ENCODE assay signal across 8 cellular contexts in genomic region chr18:35497334-35498197, GRCh38.
DNase-seq lines count a peak whose midpoint lies in the region; ATAC-seq lines count a peak whose summit lies in the region.

INO80C (minus strand) TSS chr18:35497960; CDS start chr18:35497874, 86 bp downstream.

- ATAC-seq in GM19043 (IDR thresholded peaks at IDR 0.05; ENCODE audit: low read depth, unreplicated experiment), result peak; percentile 94
- ATAC-seq in HG03354 (IDR thresholded peaks at IDR 0.05; ENCODE audit: poor library complexity, severe bottlenecking, unreplicated experiment), result peak; percentile 95

- peak; percentile 99 for DNase-seq in AG20443 (ENCODE audit: low spot score)
- peak; percentile 88 to 92 for DNase-seq in NCI-H446 (lab: John Stamatoyannopoulos, UW)
- DNase-seq in activated CD4-positive, CD25-positive, alpha-beta regulatory T cell treated with anti-CD3 and anti-CD28 coated beads, Interleukin-2, amount 50 U/mL, for 16 hours (ENCODE audit: low read depth, low spot score), result peak; percentile 87
- DNase-seq in central memory CD4-positive, alpha-beta T cell, result peak; percentile 91
- peak; percentile 97 for DNase-seq in iris pigment epithelial cell (ENCODE audit: low read depth)
- DNase-seq in stimulated activated CD4-positive, alpha-beta T cell treated with anti-CD3 and anti-CD28 coated beads, Interleukin-12 subunit alpha, Interleukin-12 subunit beta, amount 100 ng/mL, for 24 hours (ENCODE audit: low read depth in 2 of 2), result peak; percentile 85 to 86

Comparison
In these comparisons a context has a peak if more than half of its experiments do, and no peak if none do; other contexts are left out.
1. Peak in every context shown above with its lines: DNase-seq and ATAC-seq.